In the genomic region with DNA sequence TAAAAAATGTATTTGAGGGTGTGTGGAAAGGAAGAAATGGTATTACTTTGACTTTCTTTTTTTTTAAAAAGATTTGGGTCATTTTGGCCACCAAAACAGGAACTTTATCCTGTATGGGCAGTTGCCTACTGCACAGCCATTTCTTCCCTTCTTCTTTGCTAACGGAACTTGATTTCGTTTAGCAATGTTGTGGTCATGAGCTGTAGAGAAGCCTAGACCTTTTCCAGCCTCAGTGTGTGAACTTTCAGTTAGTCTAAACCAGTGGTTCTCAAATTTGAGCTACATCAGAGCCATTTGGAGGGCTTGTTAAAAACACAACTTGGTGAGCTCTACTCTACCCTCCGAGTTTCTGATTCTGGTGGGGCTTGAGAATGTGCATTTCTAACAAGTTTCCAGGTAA, we compare ENCODE assay signal across 8 cellular contexts. TPM values are rescaled to one million over a fixed set of nuclear protein-coding genes. Genes with fewer than 3 reads are reported as not detected.
"Had no signal": no experiment of that assay in that cellular context is flagged by ENCODE, and none has a peak within 500 bp of the region (broad histone marks: within the 10 kb centered on the region; RNA-seq: fewer than 3 reads in every experiment).

No MANE protein-coding gene starts in this region.

RNA-seq across cellular contexts. Expression of a gene that starts 12.8 kb away (rescaled TPM):
- total RNA-seq: activated CD4-positive, alpha-beta T cell treated with anti-CD3 and anti-CD28 coated beads for 36 hours; activated T-helper 2 cell treated with anti-CD3 and anti-CD28 coated beads, Interferon-gamma antibody, Interleukin-2, Interleukin-4, amounts not matched to agents 10 μg/mL and 5 μg/mL and 100 μg/mL, durations not matched to agents 14 hours and 24 hours and 36 hours; bronchial epithelial cell; dermis blood vessel endothelial cell; glomerular endothelial cell; progenitor cell of endocrine pancreas; renal cortical epithelial cell; smooth muscle cell had no signal

RNA-seq across cellular contexts. Expression of a gene that starts 38.1 kb away (rescaled TPM):
- total RNA-seq: progenitor cell of endocrine pancreas had no signal

RNA-seq across cellular contexts. Expression of a gene that starts 57.2 kb away (rescaled TPM):
- total RNA-seq: activated CD4-positive, alpha-beta T cell treated with anti-CD3 and anti-CD28 coated beads for 36 hours; bronchial epithelial cell; glomerular endothelial cell; progenitor cell of endocrine pancreas; smooth muscle cell had no signal
